ENCODE assay signal across 9 cellular contexts in the genomic region with DNA sequence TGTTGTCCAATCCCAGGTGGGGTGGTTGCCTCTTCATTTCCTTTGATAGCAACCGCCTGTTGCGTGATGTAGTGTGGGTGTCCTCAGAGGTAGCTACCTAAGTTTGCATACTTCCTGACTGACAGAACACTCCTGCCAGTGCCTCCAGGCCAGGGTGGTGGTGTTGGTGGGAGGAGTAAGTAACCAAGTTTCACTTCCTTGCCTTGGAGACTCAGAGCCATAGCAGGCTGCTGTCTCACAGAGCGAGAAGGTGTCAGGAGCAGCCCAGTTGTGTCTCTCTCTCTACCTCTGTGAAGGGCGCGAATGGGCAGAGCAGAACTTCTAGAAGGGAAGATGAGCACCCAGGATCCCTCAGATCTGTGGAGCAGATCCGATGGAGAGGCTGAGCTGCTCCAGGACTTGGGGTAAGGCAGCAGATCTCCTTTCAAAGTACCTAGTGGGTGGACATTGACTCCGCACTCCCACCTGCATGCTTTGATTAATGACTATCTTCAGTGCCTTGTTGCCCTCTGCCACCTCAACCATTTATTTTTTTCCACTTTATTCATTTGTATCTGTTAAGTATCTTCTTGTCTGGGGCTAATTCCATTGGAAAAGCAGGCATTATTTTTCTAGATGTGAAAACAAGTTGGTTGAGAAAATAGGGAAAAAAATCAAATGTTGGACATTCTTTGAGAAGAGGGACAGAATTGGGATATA. TPM values are rescaled to one million over a fixed set of nuclear protein-coding genes. Genes with fewer than 3 reads are reported as not detected.
DNase-seq lines count a peak whose midpoint lies in the region; ATAC-seq and TF ChIP-seq lines count a peak whose summit lies in the region.
"Had no signal": no experiment of that assay in that cellular context is flagged by ENCODE, and none has a peak within 500 bp of the region (broad histone marks: within the 10 kb centered on the region; RNA-seq: fewer than 3 reads in every experiment).

A gene with protein sequence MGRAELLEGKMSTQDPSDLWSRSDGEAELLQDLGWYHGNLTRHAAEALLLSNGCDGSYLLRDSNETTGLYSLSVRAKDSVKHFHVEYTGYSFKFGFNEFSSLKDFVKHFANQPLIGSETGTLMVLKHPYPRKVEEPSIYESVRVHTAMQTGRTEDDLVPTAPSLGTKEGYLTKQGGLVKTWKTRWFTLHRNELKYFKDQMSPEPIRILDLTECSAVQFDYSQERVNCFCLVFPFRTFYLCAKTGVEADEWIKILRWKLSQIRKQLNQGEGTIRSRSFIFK (plus strand): TSS at position 217 of the 699 bp plus-strand sequence. CDS start 87 bp downstream, at position 304.

- POLR2A ChIA-PET in activated CD4-positive, alpha-beta T cell treated with anti-CD3 and anti-CD28 coated beads for 36 hours (lab: Charles Lee) = interaction anchor here (1.0 to 1.8 kb wide), 3 partner anchors 11 to 253 kb away, joined by 3 to 7 read pairs (median 4); a partner anchor contains a TSS

- no peaks in the 10 kb centered on the region for H3K36me3 ChIP-seq in effector memory CD4-positive, alpha-beta T cell (ENCODE audit: control insufficient read depth, insufficient read depth, low read length)
- H3K36me3 ChIP-seq in spleen = no peaks in the 10 kb centered on the region

- TF ChIP-seq POLR2A in spleen (IDR thresholded peaks at IDR 0.05) = peak; percentile 75 to 91 (median 80)

- H3K4me1 Mint-ChIP-seq in activated CD4-positive, alpha-beta T cell treated with anti-CD3 and anti-CD28 coated beads for 36 hours = peaks cover 78% of the 10 kb centered on the region

- DNase-seq in AML-193 (lab: John Stamatoyannopoulos, UW) = peak; percentile 52 to 61
- DNase-seq in activated CD4-positive, alpha-beta T cell treated with anti-CD3 and anti-CD28 coated beads for 36 hours = peak; percentile 88
- peak; percentile 56 to 69 (median 68) for DNase-seq in effector memory CD4-positive, alpha-beta T cell
- DNase-seq in spleen = peak; percentile 93
- DNase-seq in AG20443 (ENCODE audit: low spot score) = no peak
- no peak for DNase-seq in NCI-H748 (lab: John Stamatoyannopoulos, UW; ENCODE audit: unreplicated experiment)

- peak within 1 kb of the TSS; percentile 62 for H3K27ac ChIP-seq in effector memory CD4-positive, alpha-beta T cell (ENCODE audit: insufficient read depth, low read length, poor library complexity, severe bottlenecking)
- H3K27ac ChIP-seq in spleen = peak within 1 kb of the TSS; percentile 70 to 91 (median 86)

- H3K4me1 ChIP-seq in effector memory CD4-positive, alpha-beta T cell (ENCODE audit: control insufficient read depth, insufficient read depth, low read length, poor library complexity, severe bottlenecking) = peaks cover 15% of the 10 kb centered on the region
- H3K4me1 ChIP-seq in spleen = peaks cover 18 to 67% (median 53%) of the 10 kb centered on the region in 6 donors

- WGBS in spleen, 5 donors = 25 to 38% (median 28%) methylated on average over 7 of the region's 7 CpGs

- H3K9me3 Mint-ChIP-seq in activated CD4-positive, alpha-beta T cell treated with anti-CD3 and anti-CD28 coated beads for 36 hours (ENCODE audit: low read depth) = no peaks in the 10 kb centered on the region

- intact Hi-C loops in activated CD4-positive, alpha-beta T cell treated with anti-CD3 and anti-CD28 coated beads for 36 hours (cut with DNase I, micrococcal nuclease) = loop anchor here (1.0 to 10.0 kb wide), 8 partner anchors 32 to 732 kb away; a partner anchor contains a TSS
- intact Hi-C loops in spleen (cut with DNase I; ENCODE audit: low total_unique reads) = loop anchor here (10.0 kb wide), 1 partner anchor 78 kb away; a partner anchor contains a TSS

- peaks cover 7% of the 10 kb centered on the region for H3K36me3 Mint-ChIP-seq in activated CD4-positive, alpha-beta T cell treated with anti-CD3 and anti-CD28 coated beads for 36 hours (ENCODE audit: low read depth)

- CTCF ChIA-PET in activated CD4-positive, alpha-beta T cell treated with anti-CD3 and anti-CD28 coated beads for 36 hours (lab: Charles Lee) = interaction anchor here (1.0 to 2.6 kb wide), 10 partner anchors 9 to 150 kb away, joined by 3 to 16 read pairs (median 5); a partner anchor contains a TSS

- peak; percentile 94 for ATAC-seq in GM19452 (IDR thresholded peaks at IDR 0.05; ENCODE audit: unreplicated experiment)
- ATAC-seq in HG03558 (IDR thresholded peaks at IDR 0.05; ENCODE audit: extremely low read depth, unreplicated experiment) = peak; percentile 97
- ATAC-seq in activated CD4-positive, alpha-beta T cell treated with anti-CD3 and anti-CD28 coated beads for 36 hours = peak; percentile 93

- no peaks in the 10 kb centered on the region for H3K27me3 ChIP-seq in effector memory CD4-positive, alpha-beta T cell (replicated peaks; ENCODE audit: control insufficient read depth, insufficient read depth, low read length, poor library complexity, severe bottlenecking)
- no peaks in the 10 kb centered on the region for H3K27me3 ChIP-seq in spleen (replicated peaks in 1 of 7)

- H3K4me3 ChIP-seq in effector memory CD4-positive, alpha-beta T cell (ENCODE audit: insufficient read depth, low read depth, low read length, poor library complexity, severe bottlenecking) = peak within 1 kb of the TSS; percentile 54
- peak within 1 kb of the TSS; percentile 40 to 81 (median 51) for H3K4me3 ChIP-seq in spleen

- H3K27ac Mint-ChIP-seq in activated CD4-positive, alpha-beta T cell treated with anti-CD3 and anti-CD28 coated beads for 36 hours = peak within 1 kb of the TSS; percentile 96

- TF ChIP-seq CTCF in spleen (IDR thresholded peaks at IDR 0.05 in 8 of 11, conservative IDR thresholded peaks at IDR 0.05 in 3 of 11) = no peak

- no peaks in the 10 kb centered on the region for H3K9me3 ChIP-seq in effector memory CD4-positive, alpha-beta T cell (ENCODE audit: control insufficient read depth, low read length)
- H3K9me3 ChIP-seq in spleen = no peaks in the 10 kb centered on the region

- H3K27me3 Mint-ChIP-seq in activated CD4-positive, alpha-beta T cell treated with anti-CD3 and anti-CD28 coated beads for 36 hours = no peaks in the 10 kb centered on the region

- H3K4me3 Mint-ChIP-seq in activated CD4-positive, alpha-beta T cell treated with anti-CD3 and anti-CD28 coated beads for 36 hours = peak within 1 kb of the TSS; percentile 78

RNA-seq across cellular contexts. Expression of the gene that starts here (rescaled TPM):
- total RNA-seq in activated CD4-positive, alpha-beta T cell treated with anti-CD3 and anti-CD28 coated beads for 36 hours = 10 to 100 TPM; 24.7 to 25.9 TPM
- total RNA-seq in spleen = 10 to 100 TPM; 32.2 to 49.4 (median 40.3) TPM
- 10 to 100 TPM; 20.0 to 27.5 (median 22.5) TPM for polyA plus RNA-seq in spleen
- polyA plus RNA-seq: AG04450 had no signal

Comparison
In these comparisons a context has a peak if more than half of its experiments do, and no peak if none do; other contexts are left out.
1. DNase-seq: peak in AML-193 (2 of 2), activated CD4-positive, alpha-beta T cell treated with anti-CD3 and anti-CD28 coated beads for 36 hours (single experiment), effector memory CD4-positive, alpha-beta T cell (3 of 3) and spleen (single experiment); none in AG20443 (single experiment) and NCI-H748 (single experiment).
2. Peak in every context shown above with its lines, with median percentiles within 50 percentile points of each other: ATAC-seq.